In the genomic region with DNA sequence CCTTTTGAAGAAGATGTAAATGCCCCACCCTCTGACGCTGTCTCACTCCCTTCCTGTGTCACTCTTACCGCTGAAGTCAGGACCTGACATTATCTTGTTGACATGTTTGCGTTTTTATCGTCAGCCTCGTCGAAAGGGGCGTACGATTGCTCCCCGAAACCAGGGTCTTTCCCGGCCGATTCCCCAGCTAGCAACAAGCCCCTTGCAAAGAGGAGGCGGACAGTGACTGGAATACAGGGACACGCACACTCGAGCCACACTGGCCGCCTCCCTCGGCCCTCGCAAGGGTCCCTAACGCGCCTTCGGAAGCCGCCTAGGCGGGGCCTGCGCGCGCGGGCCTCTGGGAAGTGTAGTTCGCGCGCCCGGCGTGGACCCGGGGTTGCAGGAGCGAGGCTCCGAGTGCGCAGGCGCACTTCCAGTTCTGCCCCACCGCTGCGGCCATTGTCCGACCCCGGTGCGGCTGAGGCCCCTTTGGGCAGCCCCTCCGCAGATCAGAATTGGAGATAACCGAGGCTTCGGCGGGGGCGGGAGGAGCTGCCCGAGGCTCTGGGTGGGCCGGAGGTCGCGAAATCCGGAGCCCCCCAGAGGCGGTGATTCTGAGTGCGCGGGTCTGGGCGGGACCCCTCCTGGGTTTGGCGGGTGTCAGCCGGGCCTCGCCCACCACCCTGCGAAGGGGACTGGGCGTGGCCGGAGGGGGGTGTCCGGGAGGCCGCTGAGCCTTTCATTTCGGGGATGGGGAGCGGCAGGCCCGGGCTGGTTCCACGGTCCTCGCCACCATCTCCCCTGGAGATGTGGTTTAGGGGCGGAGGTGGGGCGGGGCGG, we compare ENCODE assay signal across 8 cellular contexts. TPM values are rescaled to one million over a fixed set of nuclear protein-coding genes. Genes with fewer than 3 reads are reported as not detected.
DNase-seq lines count a peak whose midpoint lies in the region; ATAC-seq and TF ChIP-seq lines count a peak whose summit lies in the region.

ZFP90 (plus strand) TSS at position 412 of the 822 bp plus-strand sequence. CDS start 502 bp downstream, outside the sequence.

- no peak within 1 kb of the TSS for H3K27ac ChIP-seq in ACC112 (ENCODE audit: low read depth, low read length)

- ATAC-seq in GM18868 (IDR thresholded peaks at IDR 0.05; ENCODE audit: unreplicated experiment) (peak; percentile 87), HG03108 (IDR thresholded peaks at IDR 0.05; ENCODE audit: unreplicated experiment) (peak; percentile 92), activated B cell treated with CpG ODN at 0.5 μM for 24 hours (ENCODE audit: low read depth) (peak; percentile 97)

- intact Hi-C loops in activated B cell treated with CpG ODN at 0.5 μM for 24 hours (cut with micrococcal nuclease): loop anchor here (1.0 to 5.0 kb wide), 5 partner anchors 9 to 1377 kb away; partner anchors contain the start of genes CHTF8, HSF4, TANGO6 and UTP4

- peaks cover 19% of the 10 kb centered on the region for H3K36me3 ChIP-seq in ACC112 (ENCODE audit: insufficient read depth, low read length)

- peaks cover 11% of the 10 kb centered on the region for H3K79me2 ChIP-seq in ACC112 (ENCODE audit: control insufficient read depth, insufficient read depth, low read length, unreplicated experiment)

- peaks cover 19% of the 10 kb centered on the region for H3K36me3 Mint-ChIP-seq in activated B cell treated with CpG ODN at 0.5 μM for 24 hours (ENCODE audit: low read depth)

- H3K27me3 ChIP-seq in ACC112 (ENCODE audit: insufficient read depth, low read length): no peaks in the 10 kb centered on the region

- peak within 1 kb of the TSS; percentile 94 for H3K4me3 ChIP-seq in ACC112 (ENCODE audit: low read depth, low read length)

- CTCF ChIA-PET in activated B cell treated with CpG ODN at 0.5 μM for 24 hours (lab: Charles Lee): interaction anchor here (1.1 to 1.7 kb wide), 2 partner anchors 11 to 12 kb away, joined by 4 read pairs; no protein-coding TSS in a partner anchor

- POLR2A ChIA-PET in activated B cell treated with CpG ODN at 0.5 μM for 24 hours (lab: Charles Lee): interaction anchor here (0.8 to 1.9 kb wide), 3 partner anchors 9 to 10 kb away, joined by 3 to 8 read pairs (median 5); no protein-coding TSS in a partner anchor

- peaks cover 14% of the 10 kb centered on the region for H3K4me1 Mint-ChIP-seq in activated B cell treated with CpG ODN at 0.5 μM for 24 hours

- peak within 1 kb of the TSS; percentile 97 for H2AFZ ChIP-seq in ACC112 (ENCODE audit: low read length, unreplicated experiment)

- peak within 1 kb of the TSS; percentile 93 for H3K27ac Mint-ChIP-seq in activated B cell treated with CpG ODN at 0.5 μM for 24 hours

- peak within 1 kb of the TSS; percentile 93 for H3K4me3 Mint-ChIP-seq in activated B cell treated with CpG ODN at 0.5 μM for 24 hours

- DNase-seq in NCI-H2227 (lab: John Stamatoyannopoulos, UW; ENCODE audit: unreplicated experiment): peak; percentile 94
- peak; percentile 87 for DNase-seq in activated B cell treated with CpG ODN at 0.5 μM for 24 hours
- peak; percentile 83 for DNase-seq in central memory CD4-positive, alpha-beta T cell
- DNase-seq in islet precursor cell: peak; percentile 93
- DNase-seq in stimulated activated CD4-positive, alpha-beta T cell treated with anti-CD3 and anti-CD28 coated beads, Interleukin-12 subunit alpha, Interleukin-12 subunit beta, amount 100 ng/mL, for 4 hours: peak; percentile 85

- H3K4me1 ChIP-seq in ACC112 (ENCODE audit: control insufficient read depth, insufficient read depth, low read length, unreplicated experiment): no peaks in the 10 kb centered on the region

- H3K9me3 Mint-ChIP-seq in activated B cell treated with CpG ODN at 0.5 μM for 24 hours: no peaks in the 10 kb centered on the region

- H3K27me3 Mint-ChIP-seq in activated B cell treated with CpG ODN at 0.5 μM for 24 hours: no peaks in the 10 kb centered on the region

- no peak for TF ChIP-seq CTCF in activated B cell treated with CpG ODN at 0.5 μM for 24 hours (IDR thresholded peaks at IDR 0.05)

RNA-seq across cellular contexts. Expression of gene ZFP90, which starts in this region (rescaled TPM):
- total RNA-seq in activated B cell treated with CpG ODN at 0.5 μM for 24 hours: 18.8 and 25.1 TPM in 2 replicates
